ENCODE assay signal across 16 cellular contexts in the genomic region with DNA sequence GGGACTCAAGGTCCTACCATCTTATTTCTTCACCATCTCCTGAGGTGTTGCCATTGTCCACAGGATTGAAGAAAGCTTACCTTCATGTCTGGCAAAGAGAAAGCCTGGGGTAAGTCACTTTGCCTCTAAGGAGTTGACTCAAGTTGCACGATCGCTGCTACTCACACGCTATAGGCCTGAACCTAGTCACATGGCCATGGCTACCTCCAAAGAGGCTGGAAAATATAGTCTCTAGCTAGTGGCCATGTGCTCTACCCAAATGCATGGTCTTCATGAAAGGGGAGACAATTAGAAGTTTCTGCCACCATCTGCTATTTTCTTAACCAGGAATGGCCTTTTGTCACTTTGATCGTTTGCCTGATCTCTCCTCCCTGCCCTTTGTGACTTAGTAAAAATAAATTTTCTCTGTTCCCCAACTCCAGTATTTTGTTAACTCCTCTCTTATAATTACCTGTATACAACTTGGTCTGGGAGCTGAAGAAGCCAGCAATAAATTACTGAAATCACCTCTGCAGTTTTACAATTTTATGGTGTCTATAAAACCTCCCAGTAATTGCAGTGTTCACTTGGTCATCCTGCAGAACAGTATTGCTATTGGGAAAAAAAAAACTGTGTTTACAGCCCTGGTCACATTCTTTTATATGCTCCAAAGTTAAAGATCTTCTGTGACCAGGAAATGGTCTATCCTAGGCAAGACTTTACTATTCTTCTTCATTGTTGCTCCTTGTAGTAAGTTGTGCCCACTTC.
DNase-seq lines count a peak whose midpoint lies in the region; ATAC-seq and TF ChIP-seq lines count a peak whose summit lies in the region.
"Had no signal": no experiment of that assay in that cellular context is flagged by ENCODE, and none has a peak within 500 bp of the region (broad histone marks: within the 10 kb centered on the region; RNA-seq: fewer than 3 reads in every experiment).

No MANE protein-coding gene starts in this region.

- no peak overlapping the region for H2AFZ ChIP-seq in hepatocyte

- H3K9me3 Mint-ChIP-seq in activated T-cell treated with anti-CD3 and anti-CD28 coated beads, Interleukin-2, amount 50 U/mL, for 72 hours, result no peaks in the 10 kb centered on the region
- peaks cover 2% of the 10 kb centered on the region for H3K9me3 Mint-ChIP-seq in endodermal cell

- H3K4me3 Mint-ChIP-seq in activated T-cell treated with anti-CD3 and anti-CD28 coated beads, Interleukin-2, amount 50 U/mL, for 72 hours, result no peak overlapping the region
- H3K4me3 Mint-ChIP-seq in endodermal cell, result no peak overlapping the region
- H3K4me3 Mint-ChIP-seq: CD4-positive, CD25-positive, alpha-beta regulatory T cell; IgD-negative memory B cell had no signal

- H3K9ac ChIP-seq in mucosa of rectum (ENCODE audit: low read depth in 1 of 2, low read length in 2 of 2) (no peak overlapping the region), endodermal cell (ENCODE audit: extremely low read depth, low read length, poor library complexity, severe bottlenecking) (no peak overlapping the region)
- H3K9ac ChIP-seq: BLaER1 had no signal

- ATAC-seq in activated T-cell treated with anti-CD3 and anti-CD28 coated beads, Interleukin-2, amount 50 U/mL, for 72 hours (replicated peaks in 1 of 2), result no peak

- H3K4me3 ChIP-seq in hepatocyte (no peak overlapping the region), mucosa of rectum (ENCODE audit: low read length in 2 of 2) (no peak overlapping the region), transverse colon (no peak overlapping the region), endodermal cell (ENCODE audit: low read length) (no peak overlapping the region)
- H3K4me3 ChIP-seq: BLaER1, HAP-1 had no signal

- H3K36me3 ChIP-seq in hepatocyte (replicated peaks; ENCODE audit: insufficient read depth, low read depth) (no peaks in the 10 kb centered on the region), mucosa of rectum (ENCODE audit: control insufficient read depth in 2 of 2, insufficient read depth in 2 of 2, low read length in 2 of 2) (no peaks in the 10 kb centered on the region), transverse colon (no peaks in the 10 kb centered on the region), endodermal cell (ENCODE audit: control insufficient read depth, insufficient read depth, low read length) (no peaks in the 10 kb centered on the region)
- H3K36me3 ChIP-seq: BLaER1, HAP-1 had no signal

- in situ Hi-C loops in transverse colon (cut with MboI; ENCODE audit: low pct_ligation_motif_present in 1 of 4, low pct_unique_long_range_greater_than_20kb in 1 of 4, low sequenced_read_pairs in 3 of 4), result no loop called here

- H3K4me2 ChIP-seq in hepatocyte, result no peak overlapping the region
- H3K4me2 ChIP-seq: BLaER1 had no signal

- TF ChIP-seq EP300 in transverse colon (IDR thresholded peaks at IDR 0.05; ENCODE audit: low read depth), result no peak

- H3K36me3 Mint-ChIP-seq in activated T-cell treated with anti-CD3 and anti-CD28 coated beads, Interleukin-2, amount 50 U/mL, for 72 hours (ENCODE audit: insufficient read depth in 2 of 2), result no peaks in the 10 kb centered on the region
- no peaks in the 10 kb centered on the region for H3K36me3 Mint-ChIP-seq in endodermal cell (ENCODE audit: low read depth)
- H3K36me3 Mint-ChIP-seq: CD4-positive, CD25-positive, alpha-beta regulatory T cell; IgD-negative memory B cell had no signal

- TF ChIP-seq CTCF in hepatocyte (IDR thresholded peaks at IDR 0.05; ENCODE audit: poor library complexity) (no peak), transverse colon (IDR thresholded peaks at IDR 0.05) (no peak), endodermal cell (conservative IDR thresholded peaks at IDR 0.05) (no peak)

- peaks cover 9% of the 10 kb centered on the region for H3K27me3 Mint-ChIP-seq in activated T-cell treated with anti-CD3 and anti-CD28 coated beads, Interleukin-2, amount 50 U/mL, for 72 hours (ENCODE audit: low read depth)
- H3K27me3 Mint-ChIP-seq in endodermal cell (ENCODE audit: insufficient read depth), result peaks cover 8% of the 10 kb centered on the region
- H3K27me3 Mint-ChIP-seq: CD4-positive, CD25-positive, alpha-beta regulatory T cell had no signal

- peak overlapping the region; percentile 56 for H3K27ac Mint-ChIP-seq in activated T-cell treated with anti-CD3 and anti-CD28 coated beads, Interleukin-2, amount 50 U/mL, for 72 hours
- no peak overlapping the region for H3K27ac Mint-ChIP-seq in endodermal cell
- H3K27ac Mint-ChIP-seq: CD4-positive, CD25-positive, alpha-beta regulatory T cell; IgD-negative memory B cell had no signal

- H3K9me3 ChIP-seq in hepatocyte (ENCODE audit: low read depth) (no peaks in the 10 kb centered on the region), mucosa of rectum (ENCODE audit: control insufficient read depth in 2 of 2, low read length in 2 of 2) (no peaks in the 10 kb centered on the region), transverse colon (no peaks in the 10 kb centered on the region), endodermal cell (ENCODE audit: control insufficient read depth, low read length) (no peaks in the 10 kb centered on the region)
- H3K9me3 ChIP-seq: BLaER1, HAP-1 had no signal

- H3K4me1 ChIP-seq in hepatocyte (ENCODE audit: insufficient read depth) (no peaks in the 10 kb centered on the region), mucosa of rectum (ENCODE audit: control insufficient read depth in 2 of 2, insufficient read depth in 2 of 2, low read length in 2 of 2) (peaks cover 2 to 18% of the 10 kb centered on the region in 2 donors), transverse colon (peaks cover 0 to 18% (median 5%) of the 10 kb centered on the region in 4 donors), endodermal cell (ENCODE audit: control insufficient read depth, insufficient read depth, low read length) (no peaks in the 10 kb centered on the region)
- H3K4me1 ChIP-seq: BLaER1, HAP-1 had no signal

- no peaks in the 10 kb centered on the region for H3K79me2 ChIP-seq in hepatocyte

- WGBS in hepatocyte (ENCODE audit: low lambda C conversion rate, missing lambda C conversion rate), result 90% methylated on average over 4 of the region's 4 CpGs
- WGBS in transverse colon (ENCODE audit: low coverage in 1 of 2), 2 donors, result 10 to 64% methylated on average over 2 to 4 of the region's 4 CpGs
- 95 to 100% methylated on average over 4 of the region's 4 CpGs for WGBS in endodermal cell (ENCODE audit: insufficient coverage in 1 of 2, insufficient read length in 1 of 2), 2 experiments

- no peak for TF ChIP-seq POLR2A in transverse colon (IDR thresholded peaks at IDR 0.05)

- intact Hi-C loops in transverse colon (cut with DNase I; ENCODE audit: low total_unique reads), result no loop called here

- H3K27ac ChIP-seq in hepatocyte (peak overlapping the region; percentile 65), mucosa of rectum (ENCODE audit: low read depth in 2 of 2, low read length in 2 of 2) (peak overlapping the region; percentile 50 to 52), transverse colon (peak overlapping the region; percentile 64 to 74 (median 67)), endodermal cell (ENCODE audit: low read depth, low read length) (no peak overlapping the region)
- H3K27ac ChIP-seq: 22Rv1, BLaER1 had no signal

- no peak for DNase-seq in activated T-cell treated with anti-CD3 and anti-CD28 coated beads, Interleukin-2, amount 50 U/mL, for 72 hours
- no peak for DNase-seq in activated T-cell treated with anti-CD3 and anti-CD28 coated beads, Interleukin-2, amount 50 U/mL, for 1 hour
- peak; percentile 23 for DNase-seq in hepatocyte (ENCODE audit: low spot score)
- DNase-seq in transverse colon, result no peak
- DNase-seq in endodermal cell, result no peak
- no peak for DNase-seq in DMS114 treated with DMSO at 0.1 percent for 48 hours (lab: John Stamatoyannopoulos, UW; ENCODE audit: unreplicated experiment)
- DNase-seq in stimulated activated CD4-positive, alpha-beta T cell treated with anti-CD3 and anti-CD28 coated beads, Interleukin-4, amount 100 ng/mL, for 4 hours, result no peak
- DNase-seq: CD4-positive, CD25-positive, alpha-beta regulatory T cell; DMS 273 treated with DMSO at 0.1 percent for 48 hours; DMS79 treated with DMSO at 0.1 percent for 48 hours; EL had no signal

- no peaks in the 10 kb centered on the region for H3K4me1 Mint-ChIP-seq in activated T-cell treated with anti-CD3 and anti-CD28 coated beads, Interleukin-2, amount 50 U/mL, for 72 hours (ENCODE audit: low read depth)
- H3K4me1 Mint-ChIP-seq in endodermal cell, result peaks cover 3% of the 10 kb centered on the region
- H3K4me1 Mint-ChIP-seq: CD4-positive, CD25-positive, alpha-beta regulatory T cell; IgD-negative memory B cell had no signal

- H3K9me2 ChIP-seq in hepatocyte (replicated peaks; ENCODE audit: insufficient read depth), result no peaks in the 10 kb centered on the region

- H4K20me1 ChIP-seq in hepatocyte (ENCODE audit: insufficient read depth, poor library complexity, severe bottlenecking), result no peaks in the 10 kb centered on the region
- H4K20me1 ChIP-seq: BLaER1 had no signal

- no peaks in the 10 kb centered on the region for H3K27me3 ChIP-seq in hepatocyte
- H3K27me3 ChIP-seq in mucosa of rectum (ENCODE audit: control insufficient read depth in 2 of 2, insufficient read depth in 2 of 2, low read length in 2 of 2), result no peaks in the 10 kb centered on the region
- H3K27me3 ChIP-seq in transverse colon, result no peaks in the 10 kb centered on the region
- H3K27me3 ChIP-seq in endodermal cell (ENCODE audit: control insufficient read depth, insufficient read depth, low read length, poor library complexity, severe bottlenecking), result peaks cover 15% of the 10 kb centered on the region
- H3K27me3 ChIP-seq: BLaER1 had no signal
